1 cellular context compared by ENCODE assay signal in genomic region chr13:97318532-97318931, GRCh38.
TF ChIP-seq lines count a peak whose summit lies in the region.

No MANE protein-coding gene starts in this region.

TF ChIP-seq in HepG2, 621 proteins besides CTCF, POLR2A, EP300 and RAD21:
- no peak for TF ChIP-seq HNRNPLL (IDR thresholded peaks at IDR 0.05; ENCODE audit: low read depth, low read length, poor library complexity, severe bottlenecking)
- no peak for TF ChIP-seq PHF20 (CRISPR knock-in tag; IDR thresholded peaks at IDR 0.05)
- no peak for TF ChIP-seq ZNF687 (CRISPR knock-in tag; IDR thresholded peaks at IDR 0.05)
- TF ChIP-seq ZFP91 (CRISPR knock-in tag; IDR thresholded peaks at IDR 0.05; ENCODE audit: borderline replicate concordance): no peak
- TF ChIP-seq FIP1L1 (IDR thresholded peaks at IDR 0.05; ENCODE audit: borderline replicate concordance, insufficient read depth, low read depth, low read length): no peak
- no peak for TF ChIP-seq TBP (CRISPR knock-in tag; IDR thresholded peaks at IDR 0.05)
- no peak for TF ChIP-seq ZNF703 (CRISPR knock-in tag; IDR thresholded peaks at IDR 0.05; ENCODE audit: borderline replicate concordance)
- no peak for TF ChIP-seq ZNF605 (CRISPR knock-in tag; IDR thresholded peaks at IDR 0.05)
- no peak for TF ChIP-seq ZNF572 (CRISPR knock-in tag; IDR thresholded peaks at IDR 0.05)
- TF ChIP-seq FOXP4 (CRISPR knock-in tag; IDR thresholded peaks at IDR 0.05): no peak
- TF ChIP-seq TBX2 (CRISPR knock-in tag; IDR thresholded peaks at IDR 0.05; ENCODE audit: borderline replicate concordance): no peak
- TF ChIP-seq ZBTB39 (CRISPR knock-in tag; IDR thresholded peaks at IDR 0.05): no peak
